ENCODE assay signal across 15 cellular contexts in the genomic region with DNA sequence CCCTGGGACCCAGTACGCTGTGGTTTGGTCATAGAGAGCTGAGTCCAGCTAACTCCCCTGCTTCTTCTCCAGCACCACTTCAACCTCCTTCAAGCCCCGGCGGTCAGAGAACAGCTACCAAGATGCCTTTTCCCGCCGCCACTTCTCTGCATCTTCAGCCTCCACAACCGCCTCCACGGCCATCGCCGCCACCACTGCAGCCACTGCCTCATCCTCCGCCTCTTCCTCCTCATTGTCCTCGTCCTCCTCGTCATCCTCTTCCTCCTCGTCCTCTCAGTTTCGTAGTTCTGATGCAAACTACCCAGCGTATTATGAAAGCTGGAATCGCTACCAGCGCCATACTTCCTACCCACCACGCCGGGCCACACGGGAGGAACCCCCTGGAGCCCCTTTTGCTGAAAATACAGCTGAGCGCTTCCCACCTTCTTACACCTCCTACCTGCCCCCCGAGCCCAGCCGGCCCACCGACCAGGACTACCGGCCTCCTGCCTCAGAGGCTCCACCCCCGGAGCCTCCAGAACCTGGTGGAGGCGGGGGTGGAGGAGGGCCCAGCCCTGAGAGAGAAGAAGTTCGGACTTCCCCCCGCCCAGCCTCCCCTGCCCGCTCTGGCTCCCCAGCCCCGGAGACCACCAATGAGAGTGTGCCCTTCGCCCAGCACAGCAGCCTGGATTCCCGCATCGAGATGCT.
"Had no signal": no experiment of that assay in that cellular context is flagged by ENCODE, and none has a peak within 500 bp of the region (broad histone marks: within the 10 kb centered on the region; RNA-seq: fewer than 3 reads in every experiment).

No MANE protein-coding gene starts in this region.

- DNase-seq: activated CD8-positive, alpha-beta memory T cell treated with anti-CD3 and anti-CD28 coated beads, Interleukin-2, amount 50 U/mL, for 48 hours; activated CD8-positive, alpha-beta T cell treated with anti-CD3 and anti-CD28 coated beads for 36 hours; cortex of kidney; effector memory CD4-positive, alpha-beta T cell; kidney glomerular epithelial cell; lower lobe of right lung; midbrain; ovary; stimulated activated CD4-positive, alpha-beta T cell treated with anti-CD3 and anti-CD28 coated beads, Interleukin-2, amount 100 ng/mL, for 48 hours; stomach; T-helper 9 cell had no signal

- H3K36me3 ChIP-seq: ovary had no signal

- H3K4me1 Mint-ChIP-seq: neural progenitor cell had no signal

- H3K9me3 ChIP-seq: lower lobe of right lung, ovary, stomach, thoracic aorta had no signal

- H3K4me1 ChIP-seq: lower lobe of right lung, neural progenitor cell had no signal

- ATAC-seq: activated CD8-positive, alpha-beta T cell treated with anti-CD3 and anti-CD28 coated beads for 36 hours had no signal

- H3K4me3 ChIP-seq: hepatocyte, lower lobe of right lung, neural progenitor cell, ovary, stomach, thoracic aorta had no signal

- H2AFZ ChIP-seq: hepatocyte, neural progenitor cell had no signal

- H3K27ac Mint-ChIP-seq: activated CD8-positive, alpha-beta T cell treated with anti-CD3 and anti-CD28 coated beads for 36 hours; neural progenitor cell had no signal

- H3K4me3 Mint-ChIP-seq: activated CD8-positive, alpha-beta T cell treated with anti-CD3 and anti-CD28 coated beads for 36 hours; central memory CD8-positive, alpha-beta T cell; neural progenitor cell had no signal

- H3K27me3 ChIP-seq: hepatocyte, neural progenitor cell, ovary, stomach had no signal

- H3K9ac ChIP-seq: neural progenitor cell had no signal

- H3K4me2 ChIP-seq: hepatocyte, neural progenitor cell had no signal

- H3K9me3 Mint-ChIP-seq: activated CD8-positive, alpha-beta T cell treated with anti-CD3 and anti-CD28 coated beads for 36 hours; central memory CD8-positive, alpha-beta T cell; neural progenitor cell had no signal

- H3K27ac ChIP-seq: hepatocyte, lower lobe of right lung, neural progenitor cell, ovary, stomach, thoracic aorta had no signal

- H3K27me3 Mint-ChIP-seq: activated CD8-positive, alpha-beta T cell treated with anti-CD3 and anti-CD28 coated beads for 36 hours; central memory CD8-positive, alpha-beta T cell had no signal
